Comparison of ENCODE assay signal across 19 cellular contexts in genomic region chr13:20389696-20390525, GRCh38.
"Had no signal": no experiment of that assay in that cellular context is flagged by ENCODE, and none has a peak within 500 bp of the region (broad histone marks: within the 10 kb centered on the region; RNA-seq: fewer than 3 reads in every experiment).

No MANE protein-coding gene starts in this region.

- H3K4me3 ChIP-seq: esophagus muscularis mucosa, gastroesophageal sphincter, heart right ventricle, prostate gland, right atrium auricular region, stomach, upper lobe of right lung had no signal

- H3K9me3 Mint-ChIP-seq: activated naive CD8-positive, alpha-beta T cell treated with anti-CD3 and anti-CD28 coated beads for 36 hours; central memory CD8-positive, alpha-beta T cell; immature natural killer cell; natural killer cell treated with Interleukin-12 subunit alpha and Interleukin-12 subunit beta and Interleukin-15 and Interleukin-18, amount 100 ng/mL, for 72 hours had no signal

- DNase-seq: activated CD4-positive, alpha-beta T cell treated with anti-CD3 and anti-CD28 coated beads, Interleukin-2, amount 10 ng/mL, durations not matched to agents 7 days and 5 days; activated gamma-delta T cell treated with Interleukin-2 at 50 U/mL for 16 hours; activated naive CD8-positive, alpha-beta T cell treated with anti-CD3 and anti-CD28 coated beads for 36 hours; anterior cingulate cortex; brain microvascular endothelial cell; cortex of kidney; heart right ventricle; immature natural killer cell; occipital lobe; stomach; T1000; upper lobe of right lung had no signal

- H3K36me3 Mint-ChIP-seq: activated naive CD8-positive, alpha-beta T cell treated with anti-CD3 and anti-CD28 coated beads for 36 hours; immature natural killer cell; natural killer cell treated with Interleukin-12 subunit alpha and Interleukin-12 subunit beta and Interleukin-15 and Interleukin-18, amount 100 ng/mL, for 72 hours had no signal

- ATAC-seq: activated CD4-positive, CD25-positive, alpha-beta regulatory T cell treated with anti-CD3 and anti-CD28 coated beads, Interleukin-2, amount 50 U/mL, for 24 hours; gastroesophageal sphincter; upper lobe of right lung had no signal

- H3K27me3 ChIP-seq: brain microvascular endothelial cell, esophagus muscularis mucosa, gastroesophageal sphincter, heart right ventricle, right atrium auricular region, stomach, upper lobe of right lung had no signal

- H3K27ac Mint-ChIP-seq: activated CD4-positive, alpha-beta T cell treated with anti-CD3 and anti-CD28 coated beads, Interleukin-2, amount 10 ng/mL, durations not matched to agents 7 days and 5 days; activated naive CD8-positive, alpha-beta T cell treated with anti-CD3 and anti-CD28 coated beads for 36 hours; immature natural killer cell; natural killer cell treated with Interleukin-12 subunit alpha and Interleukin-12 subunit beta and Interleukin-15 and Interleukin-18, amount 100 ng/mL, for 72 hours had no signal

- H3K36me3 ChIP-seq: brain microvascular endothelial cell, esophagus muscularis mucosa, gastroesophageal sphincter, heart right ventricle, prostate gland, right atrium auricular region, stomach, upper lobe of right lung had no signal

- H3K9me3 ChIP-seq: esophagus muscularis mucosa, gastroesophageal sphincter, heart right ventricle, prostate gland, right atrium auricular region, upper lobe of right lung had no signal

- H3K27ac ChIP-seq: brain microvascular endothelial cell, esophagus muscularis mucosa, gastroesophageal sphincter, heart right ventricle, prostate gland, right atrium auricular region, stomach, upper lobe of right lung had no signal

- H3K4me3 Mint-ChIP-seq: activated CD4-positive, alpha-beta T cell treated with anti-CD3 and anti-CD28 coated beads, Interleukin-2, amount 10 ng/mL, durations not matched to agents 7 days and 5 days; activated naive CD8-positive, alpha-beta T cell treated with anti-CD3 and anti-CD28 coated beads for 36 hours; central memory CD8-positive, alpha-beta T cell; immature natural killer cell; natural killer cell treated with Interleukin-12 subunit alpha and Interleukin-12 subunit beta and Interleukin-15 and Interleukin-18, amount 100 ng/mL, for 72 hours had no signal

- H3K27me3 Mint-ChIP-seq: activated CD4-positive, alpha-beta T cell treated with anti-CD3 and anti-CD28 coated beads, Interleukin-2, amount 10 ng/mL, durations not matched to agents 7 days and 5 days; activated naive CD8-positive, alpha-beta T cell treated with anti-CD3 and anti-CD28 coated beads for 36 hours; central memory CD8-positive, alpha-beta T cell; natural killer cell treated with Interleukin-12 subunit alpha and Interleukin-12 subunit beta and Interleukin-15 and Interleukin-18, amount 100 ng/mL, for 72 hours had no signal

- H3K4me1 ChIP-seq: esophagus muscularis mucosa, gastroesophageal sphincter, prostate gland, right atrium auricular region, stomach had no signal

- H3K4me1 Mint-ChIP-seq: central memory CD8-positive, alpha-beta T cell had no signal
